17 cellular contexts compared by ENCODE assay signal in genomic region chr2:161422812-161423211, GRCh38. TPM values are rescaled to one million over a fixed set of nuclear protein-coding genes. Genes with fewer than 3 reads are reported as not detected.
DNase-seq lines count a peak whose midpoint lies in the region; ATAC-seq and TF ChIP-seq lines count a peak whose summit lies in the region.
"Had no signal": no experiment of that assay in that cellular context is flagged by ENCODE, and none has a peak within 500 bp of the region (broad histone marks: within the 10 kb centered on the region; RNA-seq: fewer than 3 reads in every experiment).

No MANE protein-coding gene starts in this region.

- no peaks in the 10 kb centered on the region for H3K9me3 Mint-ChIP-seq in T-helper 2 cell treated with Interferon-gamma antibody and Interleukin-4, amounts not matched to agents 5 μg/mL and 100 μg/mL, for 36 hours
- peaks cover 11% of the 10 kb centered on the region for H3K9me3 Mint-ChIP-seq in GM23338
- peaks cover 3% of the 10 kb centered on the region for H3K9me3 Mint-ChIP-seq in nephron progenitor cell
- H3K9me3 Mint-ChIP-seq: activated naive CD4-positive, alpha-beta T cell treated with anti-CD3 and anti-CD28 coated beads, Interleukin-2, amount 50 U/mL, for 72 hours had no signal

- H3K4me1 Mint-ChIP-seq in T-helper 2 cell treated with Interferon-gamma antibody and Interleukin-4, amounts not matched to agents 5 μg/mL and 100 μg/mL, for 36 hours (ENCODE audit: low read depth), result peaks cover 37% of the 10 kb centered on the region
- H3K4me1 Mint-ChIP-seq in GM23338 (peaks cover 48% of the 10 kb centered on the region), nephron progenitor cell (peaks cover 28% of the 10 kb centered on the region)

- TF ChIP-seq POLR2A in uterus (IDR thresholded peaks at IDR 0.05), result no peak

- TF ChIP-seq CTCF in GM23338 (conservative IDR thresholded peaks at IDR 0.05; ENCODE audit: low read depth in 2 of 2), result no peak
- no peak for TF ChIP-seq CTCF in dorsolateral prefrontal cortex (IDR thresholded peaks at IDR 0.05 in 54 of 56, conservative IDR thresholded peaks at IDR 0.05 in 2 of 56; ENCODE audit: low read depth in 1 of 56, partially characterized antibody in 56 of 56)
- TF ChIP-seq CTCF in nephron progenitor cell (IDR thresholded peaks at IDR 0.05), result no peak
- no peak for TF ChIP-seq CTCF in uterus (IDR thresholded peaks at IDR 0.05)

- H3K4me3 ChIP-seq in GM23338, result peak overlapping the region; percentile 58
- H3K4me3 ChIP-seq in dorsolateral prefrontal cortex, result peak overlapping the region in 51 of 59 donors; percentile 7 to 77 (median 59)
- H3K4me3 ChIP-seq in uterus, result no peak overlapping the region

- no peaks in the 10 kb centered on the region for H3K9me3 ChIP-seq in uterus
- H3K9me3 ChIP-seq: lower lobe of right lung had no signal

- H3K27ac ChIP-seq in GM23338 (ENCODE audit: low read depth) (no peak overlapping the region), dorsolateral prefrontal cortex (peak overlapping the region in 46 of 59 donors; percentile 11 to 90 (median 73)), uterus (no peak overlapping the region)
- H3K27ac ChIP-seq: lower lobe of right lung had no signal

- in situ Hi-C loops in G401 (cut with HindIII; ENCODE audit: low sequenced_read_pairs), result no loop called here

- H3K4me2 ChIP-seq in GM23338, result peak overlapping the region; percentile 73

- H3F3A ChIP-seq in GM23338 (replicated peaks; ENCODE audit: low read depth), result peaks cover 38% of the 10 kb centered on the region

- no peak for ATAC-seq in GM23338
- ATAC-seq: Right ventricle myocardium inferior had no signal

- DNase-seq in T-helper 2 cell treated with Interferon-gamma antibody and Interleukin-4, amounts not matched to agents 5 μg/mL and 100 μg/mL, for 36 hours (ENCODE audit: low spot score), result no peak
- DNase-seq in T-helper 2 cell (no peak), GM23338 (ENCODE audit: low spot score) (peak; percentile 31), dorsolateral prefrontal cortex (no peak), nephron progenitor cell (peak; percentile 3), AML-193 (lab: John Stamatoyannopoulos, UW) (no peak), uterus (no peak), G401 (ENCODE audit: low spot score) (no peak)
- DNase-seq: 8988T; C1 segment of cervical spinal cord; central memory CD4-positive, alpha-beta T cell; GOT3; lower lobe of right lung; stimulated activated CD4-positive, alpha-beta T cell treated with anti-CD3 and anti-CD28 coated beads, Interleukin-2, amount 100 ng/mL, for 48 hours had no signal

- peaks cover 9% of the 10 kb centered on the region for H3K36me3 Mint-ChIP-seq in T-helper 2 cell treated with Interferon-gamma antibody and Interleukin-4, amounts not matched to agents 5 μg/mL and 100 μg/mL, for 36 hours (ENCODE audit: low read depth)
- no peaks in the 10 kb centered on the region; the same call in 2 of the 3 replicates for H3K36me3 Mint-ChIP-seq in GM23338 (ENCODE audit: low read depth)
- no peaks in the 10 kb centered on the region for H3K36me3 Mint-ChIP-seq in nephron progenitor cell (ENCODE audit: low read depth)

- H4K20me1 ChIP-seq in GM23338 (replicated peaks; ENCODE audit: insufficient read depth), result peaks cover 43% of the 10 kb centered on the region

- H3K36me3 ChIP-seq in GM23338 (ENCODE audit: insufficient read depth), result no peaks in the 10 kb centered on the region
- H3K36me3 ChIP-seq in uterus, result no peaks in the 10 kb centered on the region
- H3K36me3 ChIP-seq: lower lobe of right lung had no signal

- H3K4me3 Mint-ChIP-seq in T-helper 2 cell treated with Interferon-gamma antibody and Interleukin-4, amounts not matched to agents 5 μg/mL and 100 μg/mL, for 36 hours, result peak overlapping the region; percentile 62
- peak overlapping the region; percentile 67 for H3K4me3 Mint-ChIP-seq in GM23338
- H3K4me3 Mint-ChIP-seq in nephron progenitor cell, result peak overlapping the region; percentile 67

- H3K27me3 ChIP-seq in GM23338 (ENCODE audit: insufficient read depth) (peaks cover 100% of the 10 kb centered on the region), dorsolateral prefrontal cortex (peaks cover 0 to 99% (median 76%) of the 10 kb centered on the region in 45 donors), uterus (peaks cover 2 to 87% of the 10 kb centered on the region in 2 donors)

- intact Hi-C loops in dorsolateral prefrontal cortex (cut with DNase I), result loop anchor here in 1 of 2 donors (5.0 kb wide), 1 partner anchor 186 kb away; no protein-coding TSS in a partner anchor
- intact Hi-C loops in uterus (cut with DNase I; ENCODE audit: low total_unique reads), result no loop called here

- H3K27ac Mint-ChIP-seq in T-helper 2 cell treated with Interferon-gamma antibody and Interleukin-4, amounts not matched to agents 5 μg/mL and 100 μg/mL, for 36 hours, result no peak overlapping the region
- H3K27ac Mint-ChIP-seq in GM23338 (no peak overlapping the region), nephron progenitor cell (no peak overlapping the region)
- H3K27ac Mint-ChIP-seq: activated naive CD4-positive, alpha-beta T cell treated with anti-CD3 and anti-CD28 coated beads, Interleukin-2, amount 50 U/mL, for 72 hours had no signal

- no peaks in the 10 kb centered on the region for H3K9me2 ChIP-seq in GM23338 (ENCODE audit: insufficient read depth)

- no peaks in the 10 kb centered on the region for H3K79me2 ChIP-seq in GM23338 (replicated peaks; ENCODE audit: insufficient read depth)

- H3K4me1 ChIP-seq in GM23338 (ENCODE audit: insufficient read depth), result peaks cover 45% of the 10 kb centered on the region
- H3K4me1 ChIP-seq in uterus, result peaks cover 0 to 10% of the 10 kb centered on the region in 2 donors

- H2AFZ ChIP-seq in GM23338, result no peak overlapping the region

- H3K27me3 Mint-ChIP-seq in T-helper 2 cell treated with Interferon-gamma antibody and Interleukin-4, amounts not matched to agents 5 μg/mL and 100 μg/mL, for 36 hours (ENCODE audit: low read depth), result peaks cover 90% of the 10 kb centered on the region
- H3K27me3 Mint-ChIP-seq in GM23338 (ENCODE audit: insufficient read depth, low read depth, poor library complexity), result peaks cover 96% of the 10 kb centered on the region
- H3K27me3 Mint-ChIP-seq in nephron progenitor cell (ENCODE audit: low read depth, poor library complexity), result peaks cover 100% of the 10 kb centered on the region

TF ChIP-seq in GM23338, 12 proteins besides CTCF, POLR2A, EP300 and RAD21:
- TF ChIP-seq EZH2 (IDR thresholded peaks at IDR 0.05; ENCODE audit: low read depth, unreplicated experiment), result peak; percentile 81
- TF ChIP-seq CREB1 (CRISPR knock-in tag; IDR thresholded peaks at IDR 0.05; ENCODE audit: low read depth), result no peak
- TF ChIP-seq STAT1 (IDR thresholded peaks at IDR 0.05; ENCODE audit: unreplicated experiment), result no peak

RNA-seq across cellular contexts. Expression of gene TBR1, which starts 6.7 kb away (rescaled TPM):
- total RNA-seq in GM23338 (2014; rRNA removed; shearing (Covaris generic)), result not detected in 2 replicates
- polyA plus RNA-seq in GM23338 (2016; fragmentation: Nextera tagmentation; extraction: Ambion mirVana), result not detected in 2 replicates
- total RNA-seq in dorsolateral prefrontal cortex (100 to 1,000 TPM in 55 of 120 experiments, 10 to 100 TPM in 65; 44.3 to 153 (median 97.3) TPM), uterus (not detected)
- not detected in 2 replicates for total RNA-seq in G401 (2014; rRNA removed; shearing (Covaris generic))
- total RNA-seq: fibroblast of villous mesenchyme, lower lobe of right lung, Right ventricle myocardium inferior had no signal

Comparison
In these comparisons a context has a peak if more than half of its experiments do, and no peak if none do; other contexts are left out.
1. DNase-seq: peak in GM23338 (single experiment) and nephron progenitor cell (single experiment); none in T-helper 2 cell treated with Interferon-gamma antibody and Interleukin-4, amounts not matched to agents 5 μg/mL and 100 μg/mL, for 36 hours (single experiment), T-helper 2 cell (0 of 5), dorsolateral prefrontal cortex (0 of 10), AML-193 (0 of 2), uterus (0 of 2) and G401 (single experiment).
2. H3K27ac ChIP-seq: peak in dorsolateral prefrontal cortex (46 of 59); none in GM23338 (single experiment) and uterus (0 of 2).
3. H3K4me3 ChIP-seq: peak in GM23338 (single experiment) and dorsolateral prefrontal cortex (51 of 59); none in uterus (0 of 2).
4. RNA of gene TBR1, which starts 6.7 kb away (total RNA-seq): 44.3 to 153 TPM in dorsolateral prefrontal cortex; not detected in GM23338, not detected in uterus and not detected in G401; every median in the first group is over 10 times any median in the second.
5. Peak in every context shown above with its lines, with median percentiles within 50 percentile points of each other: H3K4me3 Mint-ChIP-seq.